In genomic region chr4:74365761-74366160, GRCh38 we compare ENCODE assay signal across 10 cellular contexts. TPM values are rescaled to one million over a fixed set of nuclear protein-coding genes. Genes with fewer than 3 reads are reported as not detected.
DNase-seq lines count a peak whose midpoint lies in the region; ATAC-seq and TF ChIP-seq lines count a peak whose summit lies in the region.
"Had no signal": no experiment of that assay in that cellular context is flagged by ENCODE, and none has a peak within 500 bp of the region (broad histone marks: within the 10 kb centered on the region; RNA-seq: fewer than 3 reads in every experiment).

No MANE protein-coding gene starts in this region.

- no peak overlapping the region for H2BK12ac ChIP-seq in trophoblast cell (ENCODE audit: low read length)

- H3K18ac ChIP-seq in trophoblast cell (ENCODE audit: low read length): no peak overlapping the region

- DNase-seq in ELR (ENCODE audit: low read depth): peak; percentile 36
- no peak for DNase-seq in Panc1 (ENCODE audit: low read depth, low spot score)
- DNase-seq in foreskin fibroblast: peak in 1 of 2 donors; percentile 60
- DNase-seq in prostate gland (ENCODE audit: low spot score): peak; percentile 20
- no peak for DNase-seq in activated CD4-positive, alpha-beta T cell treated with anti-CD3 and anti-CD28 coated beads, Interleukin-2, amount 50 U/mL, for 48 hours
- no peak for DNase-seq in trophoblast cell
- no peak for DNase-seq in T-helper 1 cell
- DNase-seq: Karpas-422 had no signal

- H3K23ac ChIP-seq in trophoblast cell (ENCODE audit: low read length): no peak overlapping the region

- no peaks in the 10 kb centered on the region for H3K79me2 ChIP-seq in trophoblast cell (ENCODE audit: control insufficient read depth, insufficient read depth, low read length, poor library complexity)

- POLR2A ChIA-PET in Panc1 (lab: Charles Lee): no interaction called here

- no peak for TF ChIP-seq POLR2A in prostate gland (IDR thresholded peaks at IDR 0.05)

- TSS peak; percentile 89 for BruUV-seq in Panc1 (replicated peaks; lab: Mats Ljungman, UMichigan)

- H2BK120ac ChIP-seq in trophoblast cell (ENCODE audit: insufficient read depth, low read length, poor library complexity): no peak overlapping the region

- no peak overlapping the region for H4K91ac ChIP-seq in trophoblast cell (ENCODE audit: low read depth, low read length)

- H3K4me1 ChIP-seq in Panc1 (ENCODE audit: control insufficient read depth, insufficient read depth, low read length) (peaks cover 3% of the 10 kb centered on the region; the same call in 1 of the 2 replicates), prostate gland (replicated peaks) (no peaks in the 10 kb centered on the region), trophoblast cell (ENCODE audit: control insufficient read depth in 1 of 2, insufficient read depth in 2 of 2, low read length in 2 of 2) (peaks cover 6 to 7% of the 10 kb centered on the region in 2 experiments)

- TF ChIP-seq CTCF in Panc1 (IDR thresholded peaks at IDR 0.05) (no peak), foreskin fibroblast (IDR thresholded peaks at IDR 0.05; ENCODE audit: low read depth, low read length) (no peak), prostate gland (IDR thresholded peaks at IDR 0.05) (no peak)

- ATAC-seq in Panc1 (0 out of 2 replicates have a peak, but pooled peaks have one; percentile 38), GM21737 (IDR thresholded peaks at IDR 0.05; ENCODE audit: unreplicated experiment) (no peak)

- H3K79me1 ChIP-seq in trophoblast cell (ENCODE audit: low read length): no peaks in the 10 kb centered on the region

- H3K27me3 ChIP-seq in Panc1 (ENCODE audit: control insufficient read depth, insufficient read depth, low read length) (no peaks in the 10 kb centered on the region), prostate gland (replicated peaks; ENCODE audit: insufficient read depth) (no peaks in the 10 kb centered on the region), trophoblast cell (ENCODE audit: insufficient read depth, low read length) (peaks cover 12% of the 10 kb centered on the region)

- no peak overlapping the region for H3K9ac ChIP-seq in trophoblast cell (ENCODE audit: low read length)

- H3K4me2 ChIP-seq in trophoblast cell (ENCODE audit: low read length): no peak overlapping the region

- WGBS in prostate gland: 12% methylated on average over 11 of the region's 11 CpGs
- WGBS in trophoblast cell (ENCODE audit: extremely low coverage, insufficient coverage, insufficient read length): no CpG with 5 or more reads among the region's 11 CpGs

- CTCF ChIA-PET in Panc1 (lab: Charles Lee): no interaction called here

- H3K14ac ChIP-seq in trophoblast cell (ENCODE audit: low read length): no peak overlapping the region

- peaks cover 2% of the 10 kb centered on the region; the same call in 1 of the 2 replicates for H3K36me3 ChIP-seq in Panc1 (ENCODE audit: control insufficient read depth, insufficient read depth, low read length)
- no peaks in the 10 kb centered on the region for H3K36me3 ChIP-seq in prostate gland
- no peaks in the 10 kb centered on the region for H3K36me3 ChIP-seq in trophoblast cell (ENCODE audit: control insufficient read depth in 1 of 2, insufficient read depth in 2 of 2, low read length in 2 of 2)

- H4K8ac ChIP-seq in trophoblast cell (ENCODE audit: low read depth, low read length): no peak overlapping the region

- H4K12ac ChIP-seq in trophoblast cell (ENCODE audit: low read depth, low read length): no peak overlapping the region

- no peak overlapping the region for H2BK5ac ChIP-seq in trophoblast cell (ENCODE audit: low read depth, low read length, poor library complexity)

- no peaks in the 10 kb centered on the region for H3K9me3 ChIP-seq in Panc1 (ENCODE audit: control insufficient read depth, insufficient read depth, low read depth, low read length)
- no peaks in the 10 kb centered on the region for H3K9me3 ChIP-seq in prostate gland
- H3K9me3 ChIP-seq in trophoblast cell (ENCODE audit: insufficient read depth, low read depth, low read length): peaks cover 2% of the 10 kb centered on the region

- peak overlapping the region; percentile 39 to 71 for H3K4me3 ChIP-seq in Panc1 (ENCODE audit: low read depth in 2 of 2, low read length in 2 of 2)
- H3K4me3 ChIP-seq in foreskin fibroblast (ENCODE audit: low read depth in 1 of 2, low read length in 2 of 2): peak overlapping the region; percentile 61 to 63
- no peak overlapping the region for H3K4me3 ChIP-seq in prostate gland
- no peak overlapping the region for H3K4me3 ChIP-seq in trophoblast cell (ENCODE audit: low read depth, low read length)

- intact Hi-C loops in Panc1 (cut with micrococcal nuclease; ENCODE audit: unreplicated experiment) (no loop called here), prostate gland (cut with DNase I) (no loop called here)

- in situ Hi-C loops in Panc1 (cut with HindIII; ENCODE audit: low pct_unique_long_range_greater_than_20kb, low sequenced_read_pairs): no loop called here

- no peak overlapping the region for H2AK5ac ChIP-seq in trophoblast cell (ENCODE audit: low read length)

- H2AFZ ChIP-seq in trophoblast cell (ENCODE audit: insufficient read depth, low read length, poor library complexity): no peak overlapping the region

- no peak overlapping the region for H3K4ac ChIP-seq in trophoblast cell (ENCODE audit: low read depth, low read length)

- H3K27ac ChIP-seq in Panc1 (ENCODE audit: low read length) (no peak overlapping the region), prostate gland (no peak overlapping the region), trophoblast cell (ENCODE audit: low read depth, low read length) (no peak overlapping the region)

RNA-seq across cellular contexts. Expression of gene EREG, which starts 0.8 kb away (rescaled TPM):
- total RNA-seq in Panc1 (2021; ENCODE audit: unreplicated experiment) (2.1 TPM), prostate gland (under 1 TPM; 0.18 to 0.51 TPM)
- polyA plus RNA-seq in Panc1 (2012; ENCODE audit: insufficient read length): 0.58 TPM
- polyA plus RNA-seq in trophoblast cell (2013): 0.07 and 0.10 TPM in 2 replicates
- total RNA-seq: myocyte had no signal

RNA-seq across cellular contexts. Expression of gene EPGN, which starts 57.5 kb away (rescaled TPM):
- total RNA-seq in Panc1 (2021; ENCODE audit: unreplicated experiment): not detected
- not detected for polyA plus RNA-seq in Panc1 (2012; ENCODE audit: insufficient read length)
- total RNA-seq in prostate gland: not detected
- 0.05 and 0.10 TPM in 2 replicates for polyA plus RNA-seq in trophoblast cell (2013)
- total RNA-seq: myocyte had no signal

Comparison
In these comparisons a context has a peak if more than half of its experiments do, and no peak if none do; other contexts are left out.
1. DNase-seq: peak in ELR (single experiment) and prostate gland (single experiment); none in Panc1 (single experiment), activated CD4-positive, alpha-beta T cell treated with anti-CD3 and anti-CD28 coated beads, Interleukin-2, amount 50 U/mL, for 48 hours (0 of 2), trophoblast cell (0 of 2) and T-helper 1 cell (0 of 5).
2. H3K4me3 ChIP-seq: peak in Panc1 (2 of 2) and foreskin fibroblast (2 of 2); none in prostate gland (0 of 2) and trophoblast cell (single experiment).